ENCODE assay signal across 1 cellular context in genomic region chr1:74712863-74713262, GRCh38.
TF ChIP-seq lines count a peak whose summit lies in the region.

No MANE protein-coding gene starts in this region.

TF ChIP-seq in GM12878, 131 proteins besides CTCF, POLR2A, EP300 and RAD21:
- TF ChIP-seq, protein P1, sequence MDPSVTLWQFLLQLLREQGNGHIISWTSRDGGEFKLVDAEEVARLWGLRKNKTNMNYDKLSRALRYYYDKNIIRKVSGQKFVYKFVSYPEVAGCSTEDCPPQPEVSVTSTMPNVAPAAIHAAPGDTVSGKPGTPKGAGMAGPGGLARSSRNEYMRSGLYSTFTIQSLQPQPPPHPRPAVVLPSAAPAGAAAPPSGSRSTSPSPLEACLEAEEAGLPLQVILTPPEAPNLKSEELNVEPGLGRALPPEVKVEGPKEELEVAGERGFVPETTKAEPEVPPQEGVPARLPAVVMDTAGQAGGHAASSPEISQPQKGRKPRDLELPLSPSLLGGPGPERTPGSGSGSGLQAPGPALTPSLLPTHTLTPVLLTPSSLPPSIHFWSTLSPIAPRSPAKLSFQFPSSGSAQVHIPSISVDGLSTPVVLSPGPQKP (IDR thresholded peaks at IDR 0.05; ENCODE audit: low read depth, low read length), result no peak
- TF ChIP-seq SP1 (IDR thresholded peaks at IDR 0.05; ENCODE audit: low read depth, low read length), result no peak
- TF ChIP-seq BRCA1 (IDR thresholded peaks at IDR 0.05; ENCODE audit: low read depth, low read length), result no peak
- TF ChIP-seq, protein P2, sequence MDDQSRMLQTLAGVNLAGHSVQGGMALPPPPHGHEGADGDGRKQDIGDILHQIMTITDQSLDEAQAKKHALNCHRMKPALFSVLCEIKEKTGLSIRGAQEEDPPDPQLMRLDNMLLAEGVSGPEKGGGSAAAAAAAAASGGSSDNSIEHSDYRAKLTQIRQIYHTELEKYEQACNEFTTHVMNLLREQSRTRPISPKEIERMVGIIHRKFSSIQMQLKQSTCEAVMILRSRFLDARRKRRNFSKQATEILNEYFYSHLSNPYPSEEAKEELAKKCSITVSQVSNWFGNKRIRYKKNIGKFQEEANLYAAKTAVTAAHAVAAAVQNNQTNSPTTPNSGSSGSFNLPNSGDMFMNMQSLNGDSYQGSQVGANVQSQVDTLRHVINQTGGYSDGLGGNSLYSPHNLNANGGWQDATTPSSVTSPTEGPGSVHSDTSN (IDR thresholded peaks at IDR 0.05; ENCODE audit: insufficient replicate concordance, low read depth, low read length), result no peak
- TF ChIP-seq SMAD5 (IDR thresholded peaks at IDR 0.05; ENCODE audit: low read depth), result no peak
- TF ChIP-seq MXI1 (IDR thresholded peaks at IDR 0.05; ENCODE audit: low read depth, low read length), result no peak
- no peak for TF ChIP-seq IKZF2 (IDR thresholded peaks at IDR 0.05)
- TF ChIP-seq SIN3A (IDR thresholded peaks at IDR 0.05; ENCODE audit: low read depth, low read length), result no peak
- no peak for TF ChIP-seq HDAC6 (IDR thresholded peaks at IDR 0.05; ENCODE audit: unreplicated experiment)
- no peak for TF ChIP-seq RB1 (IDR thresholded peaks at IDR 0.05; ENCODE audit: borderline replicate concordance)
- TF ChIP-seq ZBED1 (IDR thresholded peaks at IDR 0.05; ENCODE audit: borderline replicate concordance), result no peak
- no peak for TF ChIP-seq ZBTB33 (IDR thresholded peaks at IDR 0.05)
- TF ChIP-seq, protein P3, sequence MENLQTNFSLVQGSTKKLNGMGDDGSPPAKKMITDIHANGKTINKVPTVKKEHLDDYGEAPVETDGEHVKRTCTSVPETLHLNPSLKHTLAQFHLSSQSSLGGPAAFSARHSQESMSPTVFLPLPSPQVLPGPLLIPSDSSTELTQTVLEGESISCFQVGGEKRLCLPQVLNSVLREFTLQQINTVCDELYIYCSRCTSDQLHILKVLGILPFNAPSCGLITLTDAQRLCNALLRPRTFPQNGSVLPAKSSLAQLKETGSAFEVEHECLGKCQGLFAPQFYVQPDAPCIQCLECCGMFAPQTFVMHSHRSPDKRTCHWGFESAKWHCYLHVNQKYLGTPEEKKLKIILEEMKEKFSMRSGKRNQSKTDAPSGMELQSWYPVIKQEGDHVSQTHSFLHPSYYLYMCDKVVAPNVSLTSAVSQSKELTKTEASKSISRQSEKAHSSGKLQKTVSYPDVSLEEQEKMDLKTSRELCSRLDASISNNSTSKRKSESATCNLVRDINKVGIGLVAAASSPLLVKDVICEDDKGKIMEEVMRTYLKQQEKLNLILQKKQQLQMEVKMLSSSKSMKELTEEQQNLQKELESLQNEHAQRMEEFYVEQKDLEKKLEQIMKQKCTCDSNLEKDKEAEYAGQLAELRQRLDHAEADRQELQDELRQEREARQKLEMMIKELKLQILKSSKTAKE (IDR thresholded peaks at IDR 0.05; ENCODE audit: low read depth, poor library complexity, severe bottlenecking), result no peak
- TF ChIP-seq RCOR1 (conservative IDR thresholded peaks at IDR 0.05; ENCODE audit: low read depth, low read length), result no peak
- TF ChIP-seq, protein P4, sequence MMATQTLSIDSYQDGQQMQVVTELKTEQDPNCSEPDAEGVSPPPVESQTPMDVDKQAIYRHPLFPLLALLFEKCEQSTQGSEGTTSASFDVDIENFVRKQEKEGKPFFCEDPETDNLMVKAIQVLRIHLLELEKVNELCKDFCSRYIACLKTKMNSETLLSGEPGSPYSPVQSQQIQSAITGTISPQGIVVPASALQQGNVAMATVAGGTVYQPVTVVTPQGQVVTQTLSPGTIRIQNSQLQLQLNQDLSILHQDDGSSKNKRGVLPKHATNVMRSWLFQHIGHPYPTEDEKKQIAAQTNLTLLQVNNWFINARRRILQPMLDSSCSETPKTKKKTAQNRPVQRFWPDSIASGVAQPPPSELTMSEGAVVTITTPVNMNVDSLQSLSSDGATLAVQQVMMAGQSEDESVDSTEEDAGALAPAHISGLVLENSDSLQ (IDR thresholded peaks at IDR 0.05), result no peak
- no peak for TF ChIP-seq GABPA (IDR thresholded peaks at IDR 0.05; ENCODE audit: low read depth)
- TF ChIP-seq YBX1 (IDR thresholded peaks at IDR 0.05), result no peak
